8 cellular contexts compared by ENCODE assay signal in genomic region chr2:187842978-187843847, GRCh38.
DNase-seq lines count a peak whose midpoint lies in the region; ATAC-seq and TF ChIP-seq lines count a peak whose summit lies in the region.
"Had no signal": no experiment of that assay in that cellular context is flagged by ENCODE, and none has a peak within 500 bp of the region (broad histone marks: within the 10 kb centered on the region; RNA-seq: fewer than 3 reads in every experiment).

No MANE protein-coding gene starts in this region.

- no peak overlapping the region for H3K9ac ChIP-seq in adipocyte (ENCODE audit: low read length)

- H3K4me3 ChIP-seq in adipocyte (ENCODE audit: low read length), result no peak overlapping the region
- H3K4me3 ChIP-seq in upper lobe of left lung, result no peak overlapping the region

- TF ChIP-seq CTCF in GM12872 (IDR thresholded peaks at IDR 0.05; ENCODE audit: insufficient read depth, low read depth, low read length) (peak; percentile 42; the same call in 2 of the 3 replicates), upper lobe of left lung (IDR thresholded peaks at IDR 0.05) (peak in 5 of 6 experiments; percentile 38 to 56 (median 46))

- peak in 1 of 2 donors; percentile 45 for ATAC-seq in upper lobe of left lung (ENCODE audit: low FRiP score in 2 of 2)

- POLR2A ChIA-PET in HEK293T (lab: Yijun Ruan, JAX), result no interaction called here

- CTCF ChIA-PET in HEK293T (lab: Yijun Ruan, JAX), result interaction anchor here (0.8 to 2.2 kb wide), 7 partner anchors 18 to 344 kb away, joined by 3 to 8 read pairs (median 4); no protein-coding TSS in a partner anchor

- no peak for TF ChIP-seq POLR2A in upper lobe of left lung (IDR thresholded peaks at IDR 0.05)

- WGBS in upper lobe of left lung, 2 donors, result 54% methylated on average over 8 of the region's 8 CpGs

- no peaks in the 10 kb centered on the region for H3K9me3 ChIP-seq in adipocyte (ENCODE audit: control insufficient read depth, low read length)
- H3K9me3 ChIP-seq in upper lobe of left lung, result no peaks in the 10 kb centered on the region

- no peaks in the 10 kb centered on the region for H3K4me1 ChIP-seq in adipocyte (ENCODE audit: control insufficient read depth, insufficient read depth, low read length)
- H3K4me1 ChIP-seq in upper lobe of left lung, result no peaks in the 10 kb centered on the region

- H3K36me3 ChIP-seq in adipocyte (ENCODE audit: control insufficient read depth, insufficient read depth, low read length, severe bottlenecking) (no peaks in the 10 kb centered on the region), upper lobe of left lung (no peaks in the 10 kb centered on the region)

- DNase-seq in HEK293T (ENCODE audit: extremely low spot score) (peak; percentile 28), NCI-H146 (lab: John Stamatoyannopoulos, UW) (peak; percentile 46), adipocyte (ENCODE audit: low read depth) (peak; percentile 88), iris pigment epithelial cell (ENCODE audit: low read depth) (peak; percentile 81), upper lobe of left lung (no peak), C1 segment of cervical spinal cord (lab: John Stamatoyannopoulos, UW) (no peak)
- DNase-seq: activated naive CD8-positive, alpha-beta T cell treated with anti-CD3 and anti-CD28 coated beads, Interleukin-2, amount 10 ng/mL, durations not matched to agents 7 days and 5 days had no signal

- no peaks in the 10 kb centered on the region for H3K27me3 ChIP-seq in adipocyte (replicated peaks; ENCODE audit: control insufficient read depth, insufficient read depth, low read length)
- H3K27me3 ChIP-seq in upper lobe of left lung, result no peaks in the 10 kb centered on the region

- no peak overlapping the region for H3K27ac ChIP-seq in upper lobe of left lung

- no peak for TF ChIP-seq EP300 in upper lobe of left lung (IDR thresholded peaks at IDR 0.05)

TF ChIP-seq in HEK293T, 16 proteins besides CTCF, POLR2A, EP300 and RAD21:
- TF ChIP-seq ARNT (IDR thresholded peaks at IDR 0.05), result no peak
- TF ChIP-seq FOXM1 (IDR thresholded peaks at IDR 0.05; ENCODE audit: borderline replicate concordance), result no peak
- TF ChIP-seq SP1 (IDR thresholded peaks at IDR 0.05), result no peak
- no peak for TF ChIP-seq CTBP1 (IDR thresholded peaks at IDR 0.05; ENCODE audit: borderline replicate concordance)
- no peak for TF ChIP-seq PKNOX1 (IDR thresholded peaks at IDR 0.05)
- no peak for TF ChIP-seq HDGF (IDR thresholded peaks at IDR 0.05; ENCODE audit: borderline replicate concordance)
- TF ChIP-seq ZNF384 (IDR thresholded peaks at IDR 0.05), result no peak
- no peak for TF ChIP-seq SUZ12 (IDR thresholded peaks at IDR 0.05)
- TF ChIP-seq L3MBTL2 (conservative IDR thresholded peaks at IDR 0.05), result no peak

Comparison
In these comparisons a context has a peak if more than half of its experiments do, and no peak if none do; other contexts are left out.
1. DNase-seq: peak in HEK293T (single experiment), NCI-H146 (single experiment), adipocyte (single experiment) and iris pigment epithelial cell (single experiment); none in upper lobe of left lung (0 of 2) and C1 segment of cervical spinal cord (0 of 14).